Comparison of ENCODE assay signal across 1 cellular context in the genomic region with DNA sequence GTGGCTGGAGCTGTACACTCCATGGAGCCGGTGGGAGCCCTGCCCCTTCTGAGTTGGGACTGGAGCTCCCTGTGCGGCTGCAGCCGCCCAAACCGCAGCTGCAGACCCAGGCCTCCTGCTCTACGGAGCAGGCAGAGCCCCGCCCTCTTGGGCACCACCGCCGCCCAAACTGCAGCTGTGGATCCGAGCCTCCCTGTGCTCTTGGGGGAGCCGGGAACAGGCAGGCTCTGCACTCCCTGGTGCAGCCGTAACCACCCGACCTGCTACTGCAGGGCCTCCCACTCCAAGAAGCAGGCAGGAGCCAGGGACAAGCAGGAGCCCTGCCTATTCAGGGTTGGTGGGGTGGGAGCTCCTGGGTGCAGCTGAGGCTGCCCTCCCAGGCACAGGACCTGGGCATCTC.
TF ChIP-seq lines count a peak whose summit lies in the region.

No MANE protein-coding gene starts in this region.

TF ChIP-seq in WTC11, 78 proteins besides CTCF, POLR2A, EP300 and RAD21 (continued from another document):
- TF ChIP-seq, protein P1, sequence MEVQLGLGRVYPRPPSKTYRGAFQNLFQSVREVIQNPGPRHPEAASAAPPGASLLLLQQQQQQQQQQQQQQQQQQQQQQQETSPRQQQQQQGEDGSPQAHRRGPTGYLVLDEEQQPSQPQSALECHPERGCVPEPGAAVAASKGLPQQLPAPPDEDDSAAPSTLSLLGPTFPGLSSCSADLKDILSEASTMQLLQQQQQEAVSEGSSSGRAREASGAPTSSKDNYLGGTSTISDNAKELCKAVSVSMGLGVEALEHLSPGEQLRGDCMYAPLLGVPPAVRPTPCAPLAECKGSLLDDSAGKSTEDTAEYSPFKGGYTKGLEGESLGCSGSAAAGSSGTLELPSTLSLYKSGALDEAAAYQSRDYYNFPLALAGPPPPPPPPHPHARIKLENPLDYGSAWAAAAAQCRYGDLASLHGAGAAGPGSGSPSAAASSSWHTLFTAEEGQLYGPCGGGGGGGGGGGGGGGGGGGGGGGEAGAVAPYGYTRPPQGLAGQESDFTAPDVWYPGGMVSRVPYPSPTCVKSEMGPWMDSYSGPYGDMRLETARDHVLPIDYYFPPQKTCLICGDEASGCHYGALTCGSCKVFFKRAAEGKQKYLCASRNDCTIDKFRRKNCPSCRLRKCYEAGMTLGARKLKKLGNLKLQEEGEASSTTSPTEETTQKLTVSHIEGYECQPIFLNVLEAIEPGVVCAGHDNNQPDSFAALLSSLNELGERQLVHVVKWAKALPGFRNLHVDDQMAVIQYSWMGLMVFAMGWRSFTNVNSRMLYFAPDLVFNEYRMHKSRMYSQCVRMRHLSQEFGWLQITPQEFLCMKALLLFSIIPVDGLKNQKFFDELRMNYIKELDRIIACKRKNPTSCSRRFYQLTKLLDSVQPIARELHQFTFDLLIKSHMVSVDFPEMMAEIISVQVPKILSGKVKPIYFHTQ (CRISPR knock-in tag; IDR thresholded peaks at IDR 0.05), result no peak
- no peak for TF ChIP-seq IRF2 (CRISPR knock-in tag; IDR thresholded peaks at IDR 0.05; ENCODE audit: borderline replicate concordance, low read depth)
- TF ChIP-seq, protein P2, sequence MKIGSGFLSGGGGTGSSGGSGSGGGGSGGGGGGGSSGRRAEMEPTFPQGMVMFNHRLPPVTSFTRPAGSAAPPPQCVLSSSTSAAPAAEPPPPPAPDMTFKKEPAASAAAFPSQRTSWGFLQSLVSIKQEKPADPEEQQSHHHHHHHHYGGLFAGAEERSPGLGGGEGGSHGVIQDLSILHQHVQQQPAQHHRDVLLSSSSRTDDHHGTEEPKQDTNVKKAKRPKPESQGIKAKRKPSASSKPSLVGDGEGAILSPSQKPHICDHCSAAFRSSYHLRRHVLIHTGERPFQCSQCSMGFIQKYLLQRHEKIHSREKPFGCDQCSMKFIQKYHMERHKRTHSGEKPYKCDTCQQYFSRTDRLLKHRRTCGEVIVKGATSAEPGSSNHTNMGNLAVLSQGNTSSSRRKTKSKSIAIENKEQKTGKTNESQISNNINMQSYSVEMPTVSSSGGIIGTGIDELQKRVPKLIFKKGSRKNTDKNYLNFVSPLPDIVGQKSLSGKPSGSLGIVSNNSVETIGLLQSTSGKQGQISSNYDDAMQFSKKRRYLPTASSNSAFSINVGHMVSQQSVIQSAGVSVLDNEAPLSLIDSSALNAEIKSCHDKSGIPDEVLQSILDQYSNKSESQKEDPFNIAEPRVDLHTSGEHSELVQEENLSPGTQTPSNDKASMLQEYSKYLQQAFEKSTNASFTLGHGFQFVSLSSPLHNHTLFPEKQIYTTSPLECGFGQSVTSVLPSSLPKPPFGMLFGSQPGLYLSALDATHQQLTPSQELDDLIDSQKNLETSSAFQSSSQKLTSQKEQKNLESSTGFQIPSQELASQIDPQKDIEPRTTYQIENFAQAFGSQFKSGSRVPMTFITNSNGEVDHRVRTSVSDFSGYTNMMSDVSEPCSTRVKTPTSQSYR (CRISPR knock-in tag; IDR thresholded peaks at IDR 0.05), result no peak
- TF ChIP-seq, protein P3, sequence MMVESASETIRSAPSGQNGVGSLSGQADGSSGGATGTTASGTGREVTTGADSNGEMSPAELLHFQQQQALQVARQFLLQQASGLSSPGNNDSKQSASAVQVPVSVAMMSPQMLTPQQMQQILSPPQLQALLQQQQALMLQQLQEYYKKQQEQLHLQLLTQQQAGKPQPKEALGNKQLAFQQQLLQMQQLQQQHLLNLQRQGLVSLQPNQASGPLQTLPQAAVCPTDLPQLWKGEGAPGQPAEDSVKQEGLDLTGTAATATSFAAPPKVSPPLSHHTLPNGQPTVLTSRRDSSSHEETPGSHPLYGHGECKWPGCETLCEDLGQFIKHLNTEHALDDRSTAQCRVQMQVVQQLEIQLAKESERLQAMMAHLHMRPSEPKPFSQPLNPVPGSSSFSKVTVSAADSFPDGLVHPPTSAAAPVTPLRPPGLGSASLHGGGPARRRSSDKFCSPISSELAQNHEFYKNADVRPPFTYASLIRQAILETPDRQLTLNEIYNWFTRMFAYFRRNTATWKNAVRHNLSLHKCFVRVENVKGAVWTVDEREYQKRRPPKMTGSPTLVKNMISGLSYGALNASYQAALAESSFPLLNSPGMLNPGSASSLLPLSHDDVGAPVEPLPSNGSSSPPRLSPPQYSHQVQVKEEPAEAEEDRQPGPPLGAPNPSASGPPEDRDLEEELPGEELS (CRISPR knock-in tag; IDR thresholded peaks at IDR 0.05), result no peak
- TF ChIP-seq, protein P4, sequence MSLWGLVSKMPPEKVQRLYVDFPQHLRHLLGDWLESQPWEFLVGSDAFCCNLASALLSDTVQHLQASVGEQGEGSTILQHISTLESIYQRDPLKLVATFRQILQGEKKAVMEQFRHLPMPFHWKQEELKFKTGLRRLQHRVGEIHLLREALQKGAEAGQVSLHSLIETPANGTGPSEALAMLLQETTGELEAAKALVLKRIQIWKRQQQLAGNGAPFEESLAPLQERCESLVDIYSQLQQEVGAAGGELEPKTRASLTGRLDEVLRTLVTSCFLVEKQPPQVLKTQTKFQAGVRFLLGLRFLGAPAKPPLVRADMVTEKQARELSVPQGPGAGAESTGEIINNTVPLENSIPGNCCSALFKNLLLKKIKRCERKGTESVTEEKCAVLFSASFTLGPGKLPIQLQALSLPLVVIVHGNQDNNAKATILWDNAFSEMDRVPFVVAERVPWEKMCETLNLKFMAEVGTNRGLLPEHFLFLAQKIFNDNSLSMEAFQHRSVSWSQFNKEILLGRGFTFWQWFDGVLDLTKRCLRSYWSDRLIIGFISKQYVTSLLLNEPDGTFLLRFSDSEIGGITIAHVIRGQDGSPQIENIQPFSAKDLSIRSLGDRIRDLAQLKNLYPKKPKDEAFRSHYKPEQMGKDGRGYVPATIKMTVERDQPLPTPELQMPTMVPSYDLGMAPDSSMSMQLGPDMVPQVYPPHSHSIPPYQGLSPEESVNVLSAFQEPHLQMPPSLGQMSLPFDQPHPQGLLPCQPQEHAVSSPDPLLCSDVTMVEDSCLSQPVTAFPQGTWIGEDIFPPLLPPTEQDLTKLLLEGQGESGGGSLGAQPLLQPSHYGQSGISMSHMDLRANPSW (CRISPR knock-in tag; conservative IDR thresholded peaks at IDR 0.05; ENCODE audit: low read depth), result no peak
- TF ChIP-seq, protein P5, sequence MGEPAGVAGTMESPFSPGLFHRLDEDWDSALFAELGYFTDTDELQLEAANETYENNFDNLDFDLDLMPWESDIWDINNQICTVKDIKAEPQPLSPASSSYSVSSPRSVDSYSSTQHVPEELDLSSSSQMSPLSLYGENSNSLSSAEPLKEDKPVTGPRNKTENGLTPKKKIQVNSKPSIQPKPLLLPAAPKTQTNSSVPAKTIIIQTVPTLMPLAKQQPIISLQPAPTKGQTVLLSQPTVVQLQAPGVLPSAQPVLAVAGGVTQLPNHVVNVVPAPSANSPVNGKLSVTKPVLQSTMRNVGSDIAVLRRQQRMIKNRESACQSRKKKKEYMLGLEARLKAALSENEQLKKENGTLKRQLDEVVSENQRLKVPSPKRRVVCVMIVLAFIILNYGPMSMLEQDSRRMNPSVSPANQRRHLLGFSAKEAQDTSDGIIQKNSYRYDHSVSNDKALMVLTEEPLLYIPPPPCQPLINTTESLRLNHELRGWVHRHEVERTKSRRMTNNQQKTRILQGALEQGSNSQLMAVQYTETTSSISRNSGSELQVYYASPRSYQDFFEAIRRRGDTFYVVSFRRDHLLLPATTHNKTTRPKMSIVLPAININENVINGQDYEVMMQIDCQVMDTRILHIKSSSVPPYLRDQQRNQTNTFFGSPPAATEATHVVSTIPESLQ (CRISPR knock-in tag; IDR thresholded peaks at IDR 0.05), result no peak
- TF ChIP-seq, protein P6, sequence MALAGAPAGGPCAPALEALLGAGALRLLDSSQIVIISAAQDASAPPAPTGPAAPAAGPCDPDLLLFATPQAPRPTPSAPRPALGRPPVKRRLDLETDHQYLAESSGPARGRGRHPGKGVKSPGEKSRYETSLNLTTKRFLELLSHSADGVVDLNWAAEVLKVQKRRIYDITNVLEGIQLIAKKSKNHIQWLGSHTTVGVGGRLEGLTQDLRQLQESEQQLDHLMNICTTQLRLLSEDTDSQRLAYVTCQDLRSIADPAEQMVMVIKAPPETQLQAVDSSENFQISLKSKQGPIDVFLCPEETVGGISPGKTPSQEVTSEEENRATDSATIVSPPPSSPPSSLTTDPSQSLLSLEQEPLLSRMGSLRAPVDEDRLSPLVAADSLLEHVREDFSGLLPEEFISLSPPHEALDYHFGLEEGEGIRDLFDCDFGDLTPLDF (CRISPR knock-in tag; IDR thresholded peaks at IDR 0.05), result no peak
TF ChIP-seq in WTC11: peak in this region for 0.
